12 cellular contexts compared by ENCODE assay signal in genomic region chr3:52809149-52809548, GRCh38.
A peak's percentile ranks its signal among the peaks of the same experiment; 100 is the strongest.
DNase-seq lines count a peak whose midpoint lies in the region; ATAC-seq and TF ChIP-seq lines count a peak whose summit lies in the region.
"Had no signal": no experiment of that assay in that cellular context is flagged by ENCODE, and none has a peak within 500 bp of the region (broad histone marks: within the 10 kb centered on the region; RNA-seq: fewer than 3 reads in every experiment).

No MANE protein-coding gene starts in this region.

- H3K4me2 ChIP-seq in BLaER1 treated with 17β-estradiol and CSF1 and Interleukin-3, amounts not matched to agents 10 nM and 100 nM = peak overlapping the region in 10 of 11 experiments; percentile 54 to 91 (median 82); a peak in 19 of 22 replicates
- peak overlapping the region; percentile 8 for H3K4me2 ChIP-seq in Loucy (ENCODE audit: low read depth, low read length, poor library complexity, severe bottlenecking)

- POLR2A ChIA-PET in HEK293 (lab: Yijun Ruan, JAX) = no interaction called here

- H3K4me3 ChIP-seq in BLaER1 treated with 17β-estradiol and CSF1 and Interleukin-3, amounts not matched to agents 10 nM and 100 nM = peak overlapping the region in 3 of 10 experiments; percentile 3 to 20 (median 8); a peak in 3 of 20 replicates
- H3K4me3 ChIP-seq in HEK293 (ENCODE audit: low read depth, low read length) (no peak overlapping the region), Loucy (ENCODE audit: low read length, poor library complexity, severe bottlenecking) (no peak overlapping the region)
- H3K4me3 ChIP-seq: GM23248 had no signal

- H3K79me2 ChIP-seq in Loucy (ENCODE audit: insufficient read depth, low read length) = no peaks in the 10 kb centered on the region

- ATAC-seq in HG02981 (IDR thresholded peaks at IDR 0.05; ENCODE audit: unreplicated experiment) = no peak
- ATAC-seq: CD8-positive, alpha-beta T cell had no signal

- no peaks in the 10 kb centered on the region for H4K20me1 ChIP-seq in BLaER1 treated with 17β-estradiol and CSF1 and Interleukin-3, amounts not matched to agents 10 nM and 100 nM
- H4K20me1 ChIP-seq in Loucy (ENCODE audit: insufficient read depth, low read length, poor library complexity, severe bottlenecking) = no peaks in the 10 kb centered on the region

- CTCF ChIA-PET in HEK293 (lab: Yijun Ruan, JAX) = interaction anchor here (1.1 kb wide), 1 partner anchor 12 kb away, joined by 4 read pairs; no protein-coding TSS in a partner anchor

- TF ChIP-seq CTCF in HEK293 (tag by site-specific recombination; IDR thresholded peaks at IDR 0.05) (no peak), Loucy (conservative IDR thresholded peaks at IDR 0.05; ENCODE audit: low read length) (no peak)

- H3K36me3 ChIP-seq in BLaER1 treated with 17β-estradiol and CSF1 and Interleukin-3, amounts not matched to agents 10 nM and 100 nM = peaks cover 0 to 7% (median 0%) of the 10 kb centered on the region in 11 experiments; a peak in 2 of 22 replicates
- no peaks in the 10 kb centered on the region for H3K36me3 ChIP-seq in HEK293 (ENCODE audit: control insufficient read depth in 2 of 2, insufficient read depth in 1 of 2, low read length in 2 of 2)
- no peaks in the 10 kb centered on the region for H3K36me3 ChIP-seq in Loucy (ENCODE audit: insufficient read depth, low read length)

- H2AFZ ChIP-seq in Loucy (ENCODE audit: low read length) = no peak overlapping the region
- H2AFZ ChIP-seq: GM23248 had no signal

- no peaks in the 10 kb centered on the region for H3F3A ChIP-seq in Loucy (ENCODE audit: low read depth)

- H3K9me3 ChIP-seq in BLaER1 treated with 17β-estradiol and CSF1 and Interleukin-3, amounts not matched to agents 10 nM and 100 nM (replicated peaks in 1 of 11) = no peaks in the 10 kb centered on the region; a peak in 2 of 22 replicates
- H3K9me3 ChIP-seq in HEK293 (ENCODE audit: control insufficient read depth, insufficient read depth, low read depth, low read length) = no peaks in the 10 kb centered on the region
- no peaks in the 10 kb centered on the region for H3K9me3 ChIP-seq in Loucy (ENCODE audit: insufficient read depth, low read depth, low read length)
- H3K9me3 ChIP-seq: Caco-2 had no signal

- peaks cover 24 to 100% (median 100%) of the 10 kb centered on the region in 10 experiments for H3K4me1 ChIP-seq in BLaER1 treated with 17β-estradiol and CSF1 and Interleukin-3, amounts not matched to agents 10 nM and 100 nM
- H3K4me1 ChIP-seq in HEK293 (ENCODE audit: control insufficient read depth, insufficient read depth, low read length) (no peaks in the 10 kb centered on the region), Loucy (ENCODE audit: insufficient read depth, low read length, poor library complexity, severe bottlenecking) (peaks cover 14% of the 10 kb centered on the region)
- H3K4me1 ChIP-seq: Caco-2 had no signal

- peak overlapping the region in 8 of 11 experiments; percentile 76 to 97 (median 95); a peak in 18 of 22 replicates for H3K27ac ChIP-seq in BLaER1 treated with 17β-estradiol and CSF1 and Interleukin-3, amounts not matched to agents 10 nM and 100 nM
- H3K27ac ChIP-seq in HEK293 (ENCODE audit: extremely low read depth, low read depth, low read length) = no peak overlapping the region
- H3K27ac ChIP-seq: GM23248 had no signal

- H3K27me3 ChIP-seq in BLaER1 treated with 17β-estradiol and CSF1 and Interleukin-3, amounts not matched to agents 10 nM and 100 nM = no peaks in the 10 kb centered on the region
- H3K27me3 ChIP-seq in Loucy (ENCODE audit: insufficient read depth, low read length, poor library complexity, severe bottlenecking) = no peaks in the 10 kb centered on the region

- H3K9ac ChIP-seq in BLaER1 treated with 17β-estradiol and CSF1 and Interleukin-3, amounts not matched to agents 10 nM and 100 nM = peak overlapping the region in 7 of 11 experiments; percentile 51 to 82 (median 79); a peak in 15 of 22 replicates
- H3K9ac ChIP-seq in Loucy (ENCODE audit: low read depth, low read length, poor library complexity, severe bottlenecking) = peak overlapping the region; percentile 1
- H3K9ac ChIP-seq: GM23248 had no signal

- DNase-seq in HK-2 (ENCODE audit: unreplicated experiment) (no peak), NCI-H1694 (lab: John Stamatoyannopoulos, UW) (no peak)
- DNase-seq: C1 segment of cervical spinal cord; Caco-2; CD8-positive, alpha-beta T cell; GM23248; H7; HCEC 1CT had no signal

- no peaks in the 10 kb centered on the region for H3K9me2 ChIP-seq in Loucy (replicated peaks; ENCODE audit: low read depth, low read length)

TF ChIP-seq in HEK293, 187 proteins besides CTCF, POLR2A, EP300 and RAD21:
- TF ChIP-seq ZNF777 (tag by site-specific recombination; IDR thresholded peaks at IDR 0.05; ENCODE audit: borderline replicate concordance) (no peak), ZSCAN30 (tag by site-specific recombination; IDR thresholded peaks at IDR 0.05) (no peak), ZNF341 (tag by site-specific recombination; IDR thresholded peaks at IDR 0.05; ENCODE audit: low read depth) (no peak), ZBTB17 (tag by site-specific recombination; IDR thresholded peaks at IDR 0.05) (peak; percentile 34; the same call in 1 of the 2 replicates), ZNF366 (tag by site-specific recombination; conservative IDR thresholded peaks at IDR 0.05) (peak; percentile 91), ZNF654 (tag by site-specific recombination; IDR thresholded peaks at IDR 0.05; ENCODE audit: low read depth) (no peak), ZFHX2 (tag by site-specific recombination; conservative IDR thresholded peaks at IDR 0.05) (peak; percentile 11; the same call in 1 of the 2 replicates), ZNF248 (tag by site-specific recombination; IDR thresholded peaks at IDR 0.05) (no peak)
- TF ChIP-seq, protein P1, sequence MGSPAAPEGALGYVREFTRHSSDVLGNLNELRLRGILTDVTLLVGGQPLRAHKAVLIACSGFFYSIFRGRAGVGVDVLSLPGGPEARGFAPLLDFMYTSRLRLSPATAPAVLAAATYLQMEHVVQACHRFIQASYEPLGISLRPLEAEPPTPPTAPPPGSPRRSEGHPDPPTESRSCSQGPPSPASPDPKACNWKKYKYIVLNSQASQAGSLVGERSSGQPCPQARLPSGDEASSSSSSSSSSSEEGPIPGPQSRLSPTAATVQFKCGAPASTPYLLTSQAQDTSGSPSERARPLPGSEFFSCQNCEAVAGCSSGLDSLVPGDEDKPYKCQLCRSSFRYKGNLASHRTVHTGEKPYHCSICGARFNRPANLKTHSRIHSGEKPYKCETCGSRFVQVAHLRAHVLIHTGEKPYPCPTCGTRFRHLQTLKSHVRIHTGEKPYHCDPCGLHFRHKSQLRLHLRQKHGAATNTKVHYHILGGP (tag by site-specific recombination; IDR thresholded peaks at IDR 0.05) = no peak
TF ChIP-seq in HEK293: peak in this region for 3.
